In genomic region chr12:117051380-117051779, GRCh38 we compare ENCODE assay signal across 28 cellular contexts. TPM values are rescaled to one million over a fixed set of nuclear protein-coding genes. Genes with fewer than 3 reads are reported as not detected.
DNase-seq lines count a peak whose midpoint lies in the region; ATAC-seq, FAIRE-seq and TF ChIP-seq lines count a peak whose summit lies in the region.
"Had no signal": no experiment of that assay in that cellular context is flagged by ENCODE, and none has a peak within 500 bp of the region (broad histone marks: within the 10 kb centered on the region; RNA-seq: fewer than 3 reads in every experiment).

No MANE protein-coding gene starts in this region.

- intact Hi-C loops in natural killer cell (cut with micrococcal nuclease), result no loop called here

- H3K79me1 ChIP-seq in mesenchymal stem cell (replicated peaks; ENCODE audit: low read length, poor library complexity, severe bottlenecking), result no peaks in the 10 kb centered on the region

- no peaks in the 10 kb centered on the region for H4K20me1 ChIP-seq in GM23248 (ENCODE audit: insufficient read depth)

- no peak overlapping the region for H2BK5ac ChIP-seq in mesenchymal stem cell (ENCODE audit: low read depth, low read length, poor library complexity, severe bottlenecking)

- H3K23ac ChIP-seq in mesenchymal stem cell (ENCODE audit: low read length in 2 of 2), result no peak overlapping the region

- no peaks in the 10 kb centered on the region for H3K79me2 ChIP-seq in GM23248 (ENCODE audit: insufficient read depth)
- H3K79me2 ChIP-seq: hepatocyte had no signal

- peak overlapping the region; percentile 11 to 39 for H3K4me3 Mint-ChIP-seq in effector memory CD8-positive, alpha-beta T cell
- peak overlapping the region; percentile 80 for H3K4me3 Mint-ChIP-seq in natural killer cell
- H3K4me3 Mint-ChIP-seq: mesothelial cell of epicardium; naive thymus-derived CD4-positive, alpha-beta T cell; stimulated activated naive B cell treated with anti-CD40 and anti-IgM and Interleukin-4, amounts not matched to agents 10 μg/mL and 1 μg/mL and 100 μg/mL, for 72 hours had no signal

- H3K4me1 ChIP-seq in GM23248 (ENCODE audit: insufficient read depth) (no peaks in the 10 kb centered on the region), mesenchymal stem cell (ENCODE audit: control insufficient read depth, insufficient read depth, low read depth, low read length) (peaks cover 8% of the 10 kb centered on the region)
- H3K4me1 ChIP-seq: foreskin keratinocyte, testis had no signal

- 62 to 65% methylated on average over 10 of the region's 10 CpGs for WGBS in GM23248 (ENCODE audit: low coverage in 1 of 2, low lambda C conversion rate in 2 of 2, missing lambda C conversion rate in 2 of 2), 2 experiments
- 87% methylated on average over 10 of the region's 10 CpGs for WGBS in mesenchymal stem cell

- no peak overlapping the region for H3K4me2 ChIP-seq in GM23248 (ENCODE audit: unreplicated experiment)
- H3K4me2 ChIP-seq in mesenchymal stem cell (ENCODE audit: low read length, poor library complexity, severe bottlenecking), result no peak overlapping the region
- H3K4me2 ChIP-seq: hepatocyte had no signal

- no peak overlapping the region for H4K91ac ChIP-seq in mesenchymal stem cell (ENCODE audit: low read length)

- no peak for FAIRE-seq in D721Med (lab: Jason Lieb, UNC)
- FAIRE-seq: TTC549 had no signal

- H3K36me3 ChIP-seq in GM23248 (ENCODE audit: low read depth) (no peaks in the 10 kb centered on the region), mesenchymal stem cell (ENCODE audit: control insufficient read depth in 1 of 2, insufficient read depth in 2 of 2, low read depth in 1 of 2, low read length in 2 of 2) (no peaks in the 10 kb centered on the region)
- H3K36me3 ChIP-seq: left lung, uterus had no signal

- no peaks in the 10 kb centered on the region for H3K27me3 Mint-ChIP-seq in effector memory CD8-positive, alpha-beta T cell
- peaks cover 7 to 16% of the 10 kb centered on the region in 2 donors for H3K27me3 Mint-ChIP-seq in natural killer cell (ENCODE audit: low read depth in 2 of 2)

- H3K4me3 ChIP-seq in GM23248, result no peak overlapping the region
- H3K4me3 ChIP-seq in mesenchymal stem cell (ENCODE audit: insufficient read depth in 1 of 2, low read depth in 1 of 2, low read length in 2 of 2), result no peak overlapping the region
- H3K4me3 ChIP-seq: body of pancreas, hepatocyte, left lung, testis, uterus had no signal

- H3K27ac ChIP-seq in GM23248 (no peak overlapping the region), mesenchymal stem cell (ENCODE audit: low read length, poor library complexity, severe bottlenecking) (no peak overlapping the region)
- H3K27ac ChIP-seq: foreskin keratinocyte, hepatocyte, left lung, testis, uterus had no signal

- TF ChIP-seq CTCF in D721Med (IDR thresholded peaks at IDR 0.05; ENCODE audit: insufficient read depth, missing control alignments) (no peak), natural killer cell (IDR thresholded peaks at IDR 0.05) (no peak), GM13976 (IDR thresholded peaks at IDR 0.05; ENCODE audit: borderline replicate concordance, control extremely low read depth, extremely low read depth, insufficient read depth, missing control alignments) (no peak)

- H2BK12ac ChIP-seq in mesenchymal stem cell (ENCODE audit: low read length in 2 of 2), result no peak overlapping the region

- H3K9me3 Mint-ChIP-seq in effector memory CD8-positive, alpha-beta T cell, result no peaks in the 10 kb centered on the region
- H3K9me3 Mint-ChIP-seq in natural killer cell, result no peaks in the 10 kb centered on the region
- H3K9me3 Mint-ChIP-seq: mesothelial cell of epicardium; stimulated activated naive B cell treated with anti-CD40 and anti-IgM and Interleukin-4, amounts not matched to agents 10 μg/mL and 1 μg/mL and 100 μg/mL, for 72 hours had no signal

- no peak overlapping the region for H3K9ac ChIP-seq in GM23248
- no peak overlapping the region for H3K9ac ChIP-seq in mesenchymal stem cell (ENCODE audit: low read length)

- peak overlapping the region; percentile 39 to 63 for H3K27ac Mint-ChIP-seq in effector memory CD8-positive, alpha-beta T cell
- peak overlapping the region; percentile 25 to 34 for H3K27ac Mint-ChIP-seq in natural killer cell
- H3K27ac Mint-ChIP-seq: mesothelial cell of epicardium; naive thymus-derived CD4-positive, alpha-beta T cell; stimulated activated naive B cell treated with anti-CD40 and anti-IgM and Interleukin-4, amounts not matched to agents 10 μg/mL and 1 μg/mL and 100 μg/mL, for 72 hours had no signal

- H3K4ac ChIP-seq in mesenchymal stem cell (ENCODE audit: low read depth in 1 of 2, low read length in 2 of 2), result no peak overlapping the region

- no peak overlapping the region for H3K14ac ChIP-seq in mesenchymal stem cell (ENCODE audit: low read length in 2 of 2)

- no peak overlapping the region for H2BK120ac ChIP-seq in mesenchymal stem cell (ENCODE audit: low read depth, low read length)

- no peak overlapping the region for H2AK5ac ChIP-seq in mesenchymal stem cell (ENCODE audit: low read length, severe bottlenecking)

- H3K27me3 ChIP-seq in GM23248 (replicated peaks; ENCODE audit: insufficient read depth) (peaks cover 13% of the 10 kb centered on the region; the same call in 1 of the 2 replicates), mesenchymal stem cell (ENCODE audit: control insufficient read depth in 1 of 2, insufficient read depth in 1 of 2, low read length in 2 of 2) (peaks cover 47 to 74% of the 10 kb centered on the region in 2 experiments)
- H3K27me3 ChIP-seq: body of pancreas, hepatocyte, left lung, testis, uterus had no signal

- no peak overlapping the region for H2AFZ ChIP-seq in GM23248
- no peak overlapping the region for H2AFZ ChIP-seq in mesenchymal stem cell (ENCODE audit: low read depth, low read length)
- H2AFZ ChIP-seq: hepatocyte had no signal

- peaks cover 6% of the 10 kb centered on the region for H3K36me3 Mint-ChIP-seq in effector memory CD8-positive, alpha-beta T cell (ENCODE audit: insufficient read depth)
- H3K36me3 Mint-ChIP-seq in natural killer cell, result no peaks in the 10 kb centered on the region
- H3K36me3 Mint-ChIP-seq: mesothelial cell of epicardium; naive thymus-derived CD4-positive, alpha-beta T cell had no signal

- no peaks in the 10 kb centered on the region for H3F3A ChIP-seq in GM23248 (ENCODE audit: insufficient read depth)

- DNase-seq in D721Med (ENCODE audit: insufficient read length, low spot score) (peak; percentile 71), MV-4-11 (lab: John Stamatoyannopoulos, UW) (peak; percentile 24), natural killer cell (peak; percentile 31), GM23248 (no peak), GM13976 (ENCODE audit: low spot score) (no peak), mesenchymal stem cell (no peak), NOMO-1 (lab: John Stamatoyannopoulos, UW; ENCODE audit: unreplicated experiment in 2 of 2) (no peak)
- no peak for DNase-seq in effector memory CD8-positive, alpha-beta T cell
- DNase-seq: activated CD8-positive, alpha-beta memory T cell treated with anti-CD3 and anti-CD28 coated beads for 24 hours; activated gamma-delta T cell treated with Interleukin-2 at 50 U/mL for 16 hours; activated T-cell treated with anti-CD3 and anti-CD28 coated beads, Interleukin-2, amount 50 U/mL, for 1 hour; C1 segment of cervical spinal cord; effector CD4-positive, alpha-beta T cell; foreskin keratinocyte; left lung; naive thymus-derived CD4-positive, alpha-beta T cell; NCI-H1105; NCI-H1930; SIG-M5; stimulated activated naive B cell treated with anti-CD40 and anti-IgM and Interleukin-4, amounts not matched to agents 10 μg/mL and 1 μg/mL and 100 μg/mL, for 72 hours; testis; uterus had no signal

- no peak overlapping the region for H3K18ac ChIP-seq in mesenchymal stem cell (ENCODE audit: low read depth in 1 of 2, low read length in 2 of 2)

- no peak overlapping the region for H2BK15ac ChIP-seq in mesenchymal stem cell (ENCODE audit: low read depth, poor library complexity, severe bottlenecking)

- peaks cover 15 to 33% of the 10 kb centered on the region in 2 donors for H3K4me1 Mint-ChIP-seq in effector memory CD8-positive, alpha-beta T cell (ENCODE audit: low read depth in 2 of 2)
- peaks cover 38 to 52% of the 10 kb centered on the region in 2 donors for H3K4me1 Mint-ChIP-seq in natural killer cell

- ATAC-seq in effector memory CD8-positive, alpha-beta T cell (replicated peaks), result peak; percentile 54
- peak; percentile 68 to 96 (median 77) for ATAC-seq in natural killer cell
- ATAC-seq: foreskin keratinocyte; left lung; naive thymus-derived CD4-positive, alpha-beta T cell; stimulated activated naive B cell treated with anti-CD40 and anti-IgM and Interleukin-4, amounts not matched to agents 10 μg/mL and 1 μg/mL and 100 μg/mL, for 72 hours had no signal

- no peaks in the 10 kb centered on the region for H3K9me2 ChIP-seq in GM23248 (ENCODE audit: insufficient read depth)

- no peak overlapping the region for H4K8ac ChIP-seq in mesenchymal stem cell (ENCODE audit: low read length)

- H3K9me3 ChIP-seq in GM23248 (ENCODE audit: low read depth) (no peaks in the 10 kb centered on the region), mesenchymal stem cell (ENCODE audit: control insufficient read depth, low read length) (no peaks in the 10 kb centered on the region)
- H3K9me3 ChIP-seq: body of pancreas, left lung, testis, uterus had no signal

- in situ Hi-C loops in GM23248 (cut with MboI) (no loop called here), GM13976 (cut with MboI; ENCODE audit: low sequenced_read_pairs, unreplicated experiment) (no loop called here)

RNA-seq across cellular contexts. Expression of gene TESC, which starts 47.8 kb away (rescaled TPM):
- 10 to 100 TPM; 21.7 to 30.8 (median 26.2) TPM for total RNA-seq in natural killer cell
- not detected in 2 replicates for total RNA-seq in GM23248 (2014; rRNA removed; shearing (Covaris generic))
- 0.21 TPM in 1 of 2 replicates, not detected in the other for polyA plus RNA-seq in GM23248 (2016; fragmentation: Nextera tagmentation; extraction: Ambion mirVana)
- polyA plus RNA-seq in mesenchymal stem cell (2013, experiment 1 of 2), result 0.19 TPM
- polyA plus RNA-seq in mesenchymal stem cell (2013, experiment 2 of 2), result 0.26 TPM
- total RNA-seq: foreskin keratinocyte, LHCN-M2, mesothelial cell of epicardium, osteocyte had no signal

Comparison
In these comparisons a context has a peak if more than half of its experiments do, and no peak if none do; other contexts are left out.
1. DNase-seq: peak in D721Med (single experiment), MV-4-11 (single experiment) and natural killer cell (single experiment); none in effector memory CD8-positive, alpha-beta T cell (0 of 3), GM23248 (single experiment), GM13976 (single experiment), mesenchymal stem cell (single experiment) and NOMO-1 (0 of 2).
2. RNA of gene TESC, which starts 47.8 kb away (total RNA-seq): 21.7 to 30.8 TPM in natural killer cell; not detected in GM23248; every median in the first group is over 10 times any median in the second.